In the genomic region with DNA sequence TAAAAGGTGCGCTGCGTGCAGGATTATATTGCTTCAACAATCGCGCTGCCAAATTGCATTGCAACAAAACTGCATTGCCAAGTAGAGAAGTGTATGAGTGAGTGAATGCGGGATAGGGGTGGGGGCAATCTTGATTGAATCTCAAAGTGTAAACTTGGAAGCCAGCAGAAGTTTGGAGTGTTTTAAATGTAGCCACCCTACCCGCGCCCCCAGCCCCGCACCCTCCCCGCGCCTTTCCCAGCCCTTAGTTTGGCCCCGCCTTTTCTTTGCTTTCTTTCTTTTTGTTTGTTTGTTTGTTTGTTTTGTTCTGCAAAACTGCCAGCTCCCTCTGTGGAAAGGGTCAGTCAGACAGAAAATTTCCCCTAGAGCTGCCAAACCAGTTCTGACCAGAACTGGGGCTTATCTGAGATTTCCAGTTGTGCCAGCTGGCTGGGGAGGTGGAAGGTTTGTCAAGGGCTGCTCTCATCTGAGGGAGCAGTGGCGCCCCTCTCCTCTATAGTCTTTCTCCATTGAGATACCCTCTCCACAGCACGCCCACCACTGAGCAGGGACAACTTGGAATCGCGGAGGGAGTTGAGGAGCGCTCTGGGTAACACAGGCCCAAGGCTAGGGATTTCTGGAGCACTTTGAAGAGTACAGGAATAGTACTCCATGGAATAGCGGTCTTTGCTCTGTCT, we compare ENCODE assay signal across 8 cellular contexts. TPM values are rescaled to one million over a fixed set of nuclear protein-coding genes. Genes with fewer than 3 reads are reported as not detected.
DNase-seq lines count a peak whose midpoint lies in the region; ATAC-seq and TF ChIP-seq lines count a peak whose summit lies in the region.

No MANE protein-coding gene starts in this region.

- peaks cover 22 to 58% (median 51%) of the 10 kb centered on the region in 10 experiments; a peak in 19 of 20 replicates for H3K4me1 ChIP-seq in BLaER1 treated with 17β-estradiol and CSF1 and Interleukin-3, amounts not matched to agents 10 nM and 100 nM
- no peaks in the 10 kb centered on the region for H3K4me1 ChIP-seq in effector memory CD4-positive, alpha-beta T cell (ENCODE audit: control insufficient read depth, insufficient read depth, low read length, poor library complexity, severe bottlenecking)

- POLR2A ChIA-PET in HEK293T (lab: Yijun Ruan, JAX), result no interaction called here

- no peaks in the 10 kb centered on the region for H3K9me3 ChIP-seq in BLaER1 treated with 17β-estradiol and CSF1 and Interleukin-3, amounts not matched to agents 10 nM and 100 nM (replicated peaks in 1 of 11)
- H3K9me3 ChIP-seq in effector memory CD4-positive, alpha-beta T cell (ENCODE audit: control insufficient read depth, low read length), result no peaks in the 10 kb centered on the region

- H3K27ac Mint-ChIP-seq in natural killer cell, result peak overlapping the region in 1 of 2 donors; percentile 56

- H3K9me3 Mint-ChIP-seq in natural killer cell, result no peaks in the 10 kb centered on the region

- no peaks in the 10 kb centered on the region for H3K36me3 Mint-ChIP-seq in natural killer cell

- no peak for TF ChIP-seq CTCF in natural killer cell (IDR thresholded peaks at IDR 0.05)

- CTCF ChIA-PET in HEK293T (lab: Yijun Ruan, JAX), result no interaction called here

- ATAC-seq in natural killer cell (no peak), HG02623 (IDR thresholded peaks at IDR 0.05; ENCODE audit: unreplicated experiment) (no peak)

- peak overlapping the region; percentile 61 to 84 (median 75) for H3K4me3 ChIP-seq in BLaER1 treated with 17β-estradiol and CSF1 and Interleukin-3, amounts not matched to agents 10 nM and 100 nM
- H3K4me3 ChIP-seq in effector memory CD4-positive, alpha-beta T cell (ENCODE audit: insufficient read depth, low read depth, low read length, poor library complexity, severe bottlenecking), result peak overlapping the region; percentile 40

- H3K27me3 Mint-ChIP-seq in natural killer cell (ENCODE audit: low read depth in 2 of 2), result peaks cover 12 to 25% of the 10 kb centered on the region in 2 donors

- intact Hi-C loops in natural killer cell (cut with micrococcal nuclease), result no loop called here

- no peaks in the 10 kb centered on the region for H3K27me3 ChIP-seq in BLaER1 treated with 17β-estradiol and CSF1 and Interleukin-3, amounts not matched to agents 10 nM and 100 nM
- H3K27me3 ChIP-seq in effector memory CD4-positive, alpha-beta T cell (replicated peaks; ENCODE audit: control insufficient read depth, insufficient read depth, low read length, poor library complexity, severe bottlenecking), result peaks cover 4% of the 10 kb centered on the region

- H4K20me1 ChIP-seq in BLaER1 treated with 17β-estradiol and CSF1 and Interleukin-3, amounts not matched to agents 10 nM and 100 nM, result peaks cover 0 to 21% (median 3%) of the 10 kb centered on the region in 11 experiments; a peak in 7 of 22 replicates

- H3K36me3 ChIP-seq in BLaER1 treated with 17β-estradiol and CSF1 and Interleukin-3, amounts not matched to agents 10 nM and 100 nM, result peaks cover 0 to 26% (median 19%) of the 10 kb centered on the region in 11 experiments; a peak in 15 of 22 replicates
- H3K36me3 ChIP-seq in effector memory CD4-positive, alpha-beta T cell (ENCODE audit: control insufficient read depth, insufficient read depth, low read length), result no peaks in the 10 kb centered on the region

- peak overlapping the region; percentile 77 to 98 (median 90) for H3K4me2 ChIP-seq in BLaER1 treated with 17β-estradiol and CSF1 and Interleukin-3, amounts not matched to agents 10 nM and 100 nM

- peak overlapping the region; percentile 29 to 90 (median 86); a peak in 20 of 22 replicates for H3K9ac ChIP-seq in BLaER1 treated with 17β-estradiol and CSF1 and Interleukin-3, amounts not matched to agents 10 nM and 100 nM

- peaks cover 7 to 20% of the 10 kb centered on the region in 2 donors for H3K4me1 Mint-ChIP-seq in natural killer cell

- H3K27ac ChIP-seq in BLaER1 treated with 17β-estradiol and CSF1 and Interleukin-3, amounts not matched to agents 10 nM and 100 nM, result peak overlapping the region in 8 of 11 experiments; percentile 64 to 91 (median 80); a peak in 16 of 22 replicates
- no peak overlapping the region for H3K27ac ChIP-seq in effector memory CD4-positive, alpha-beta T cell (ENCODE audit: insufficient read depth, low read length, poor library complexity, severe bottlenecking)

- DNase-seq in NCI-H146 (lab: John Stamatoyannopoulos, UW) (peak; percentile 14), natural killer cell (no peak), LoVo (ENCODE audit: low spot score) (no peak), HEK293T (ENCODE audit: extremely low spot score) (no peak), AG08396 (ENCODE audit: low spot score) (no peak)
- no peak for DNase-seq in effector memory CD4-positive, alpha-beta T cell

- H3K4me3 Mint-ChIP-seq in natural killer cell, result peak overlapping the region; percentile 92

TF ChIP-seq in HEK293T, 16 proteins besides CTCF, POLR2A, EP300 and RAD21:
- TF ChIP-seq SUZ12 (IDR thresholded peaks at IDR 0.05) (no peak), ELF4 (IDR thresholded peaks at IDR 0.05) (no peak), HDGF (IDR thresholded peaks at IDR 0.05; ENCODE audit: borderline replicate concordance) (no peak), FOXK2 (IDR thresholded peaks at IDR 0.05) (no peak), NFRKB (IDR thresholded peaks at IDR 0.05) (no peak), ARNT (IDR thresholded peaks at IDR 0.05) (no peak), L3MBTL2 (conservative IDR thresholded peaks at IDR 0.05) (no peak), FOXA1 (IDR thresholded peaks at IDR 0.05) (no peak), LEF1 (IDR thresholded peaks at IDR 0.05; ENCODE audit: borderline replicate concordance) (no peak), ZNF384 (IDR thresholded peaks at IDR 0.05) (no peak), SP1 (IDR thresholded peaks at IDR 0.05) (no peak), TARDBP (IDR thresholded peaks at IDR 0.05) (no peak), BHLHE40 (IDR thresholded peaks at IDR 0.05; ENCODE audit: borderline replicate concordance) (no peak), CTBP1 (IDR thresholded peaks at IDR 0.05; ENCODE audit: borderline replicate concordance) (no peak), FOXM1 (IDR thresholded peaks at IDR 0.05; ENCODE audit: borderline replicate concordance) (no peak)
- TF ChIP-seq, protein P1, sequence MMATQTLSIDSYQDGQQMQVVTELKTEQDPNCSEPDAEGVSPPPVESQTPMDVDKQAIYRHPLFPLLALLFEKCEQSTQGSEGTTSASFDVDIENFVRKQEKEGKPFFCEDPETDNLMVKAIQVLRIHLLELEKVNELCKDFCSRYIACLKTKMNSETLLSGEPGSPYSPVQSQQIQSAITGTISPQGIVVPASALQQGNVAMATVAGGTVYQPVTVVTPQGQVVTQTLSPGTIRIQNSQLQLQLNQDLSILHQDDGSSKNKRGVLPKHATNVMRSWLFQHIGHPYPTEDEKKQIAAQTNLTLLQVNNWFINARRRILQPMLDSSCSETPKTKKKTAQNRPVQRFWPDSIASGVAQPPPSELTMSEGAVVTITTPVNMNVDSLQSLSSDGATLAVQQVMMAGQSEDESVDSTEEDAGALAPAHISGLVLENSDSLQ (IDR thresholded peaks at IDR 0.05), result no peak

RNA-seq across cellular contexts. Expression of a gene that starts 0.7 kb away (rescaled TPM):
- 1 to 10 TPM; 1.2 to 5.1 (median 2.6) TPM for total RNA-seq in natural killer cell
